10 cellular contexts compared by ENCODE assay signal in the genomic region with DNA sequence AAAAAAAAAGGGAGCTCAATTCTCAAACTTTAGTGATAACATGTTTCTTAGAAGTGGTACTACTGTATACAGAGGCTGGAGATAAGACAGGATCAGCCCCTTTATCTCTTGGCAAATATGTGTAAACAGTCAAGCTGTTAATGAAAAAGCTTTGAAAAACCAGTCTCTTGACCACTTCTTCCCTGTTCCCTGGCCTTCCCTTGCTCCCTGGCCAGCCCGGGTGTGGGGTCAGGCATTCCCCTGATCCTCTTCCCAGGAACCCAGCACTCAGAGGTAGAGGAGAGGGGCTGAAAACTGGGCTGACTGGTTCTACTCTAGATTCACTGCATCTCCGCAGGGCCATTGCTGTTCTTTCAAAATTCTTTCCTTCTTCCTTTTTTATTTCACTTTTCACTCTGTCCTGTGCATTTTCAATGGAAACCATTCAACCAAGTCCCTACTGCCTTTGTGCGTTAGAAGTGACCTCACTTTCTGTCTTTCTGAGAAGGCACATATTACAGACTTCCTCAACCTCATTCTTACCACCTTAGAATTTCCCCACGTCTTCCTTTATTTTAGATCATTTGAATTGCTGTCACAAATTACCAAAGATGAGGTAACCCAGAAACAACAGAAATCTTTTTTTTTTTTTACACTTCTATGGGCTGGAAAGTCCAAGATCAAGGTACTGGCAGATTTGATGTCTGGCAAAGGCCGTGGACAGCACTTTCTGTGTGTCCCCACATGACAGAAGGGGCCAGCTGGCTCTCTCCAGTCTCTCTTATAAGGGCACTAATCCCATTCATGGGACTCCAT. TPM values are rescaled to one million over a fixed set of nuclear protein-coding genes. Genes with fewer than 3 reads are reported as not detected.
DNase-seq lines count a peak whose midpoint lies in the region; ATAC-seq, FAIRE-seq and TF ChIP-seq lines count a peak whose summit lies in the region.
"Had no signal": no experiment of that assay in that cellular context is flagged by ENCODE, and none has a peak within 500 bp of the region (broad histone marks: within the 10 kb centered on the region; RNA-seq: fewer than 3 reads in every experiment).

No MANE protein-coding gene starts in this region.

- H3K4me3 ChIP-seq in CD8-positive, alpha-beta memory T cell (ENCODE audit: low read length): peak overlapping the region; percentile 4
- no peak overlapping the region for H3K4me3 ChIP-seq in psoas muscle
- no peak overlapping the region for H3K4me3 ChIP-seq in ascending aorta

- TF ChIP-seq CTCF in psoas muscle (IDR thresholded peaks at IDR 0.05) (no peak), ascending aorta (IDR thresholded peaks at IDR 0.05) (no peak)

- CTCF ChIA-PET in CD8-positive, alpha-beta memory T cell (lab: Charles Lee): interaction anchor here (1.6 kb wide), 1 partner anchor 112 kb away, joined by 4 read pairs; no protein-coding TSS in a partner anchor

- POLR2A ChIA-PET in CD8-positive, alpha-beta memory T cell (lab: Charles Lee): interaction anchor here (0.5 kb wide), 1 partner anchor 1115 kb away, joined by 6 read pairs; no protein-coding TSS in a partner anchor

- H3K27ac ChIP-seq in CD8-positive, alpha-beta memory T cell (ENCODE audit: low read depth, low read length): peak overlapping the region; percentile 28
- H3K27ac ChIP-seq in psoas muscle (no peak overlapping the region), ascending aorta (no peak overlapping the region)
- H3K27ac ChIP-seq: KMS-11 had no signal

- H3K36me3 ChIP-seq in CD8-positive, alpha-beta memory T cell (ENCODE audit: insufficient read depth, low read length): no peaks in the 10 kb centered on the region
- no peaks in the 10 kb centered on the region for H3K36me3 ChIP-seq in psoas muscle (ENCODE audit: insufficient read depth in 1 of 2, low read depth in 1 of 2)
- no peaks in the 10 kb centered on the region for H3K36me3 ChIP-seq in ascending aorta

- peak overlapping the region in 1 of 7 donors; percentile 8 for H3K4me3 Mint-ChIP-seq in CD8-positive, alpha-beta memory T cell
- no peak overlapping the region for H3K4me3 Mint-ChIP-seq in effector memory CD8-positive, alpha-beta T cell

- no peaks in the 10 kb centered on the region for H3K27me3 Mint-ChIP-seq in CD8-positive, alpha-beta memory T cell
- H3K27me3 Mint-ChIP-seq in effector memory CD8-positive, alpha-beta T cell: no peaks in the 10 kb centered on the region

- H3K27me3 ChIP-seq in CD8-positive, alpha-beta memory T cell (ENCODE audit: insufficient read depth, low read length, poor library complexity, severe bottlenecking): no peaks in the 10 kb centered on the region
- H3K27me3 ChIP-seq in psoas muscle (ENCODE audit: insufficient read depth in 3 of 3, low read length in 2 of 3): peaks cover 0 to 4% (median 0%) of the 10 kb centered on the region in 3 donors
- no peaks in the 10 kb centered on the region for H3K27me3 ChIP-seq in ascending aorta

- H3K9me3 Mint-ChIP-seq in CD8-positive, alpha-beta memory T cell: no peaks in the 10 kb centered on the region
- H3K9me3 Mint-ChIP-seq in effector memory CD8-positive, alpha-beta T cell: no peaks in the 10 kb centered on the region

- 56 to 62% (median 61%) methylated on average over 5 of the region's 5 CpGs for WGBS in psoas muscle, 3 donors

- peak; percentile 40 for ATAC-seq in HG03196 (IDR thresholded peaks at IDR 0.05; ENCODE audit: unreplicated experiment)
- peak; percentile 62 for ATAC-seq in effector memory CD8-positive, alpha-beta T cell (replicated peaks)
- no peak for ATAC-seq in psoas muscle

- H3K27ac Mint-ChIP-seq in CD8-positive, alpha-beta memory T cell: no peak overlapping the region
- H3K27ac Mint-ChIP-seq in effector memory CD8-positive, alpha-beta T cell: no peak overlapping the region

- peaks cover 0 to 17% (median 0%) of the 10 kb centered on the region in 3 donors for H3K36me3 Mint-ChIP-seq in CD8-positive, alpha-beta memory T cell
- peaks cover 17% of the 10 kb centered on the region for H3K36me3 Mint-ChIP-seq in effector memory CD8-positive, alpha-beta T cell (ENCODE audit: insufficient read depth)

- peak; percentile 97 for FAIRE-seq in GM19239 (lab: Jason Lieb, UNC)

- peak in 4 of 5 donors; percentile 32 to 64 (median 48) for DNase-seq in CD8-positive, alpha-beta memory T cell
- DNase-seq in GM19239 (ENCODE audit: insufficient read length, low spot score) (no peak), psoas muscle (no peak), NCI-H774 (lab: John Stamatoyannopoulos, UW) (no peak), AML-193 (lab: John Stamatoyannopoulos, UW) (no peak), ascending aorta (ENCODE audit: low spot score in 2 of 2) (no peak)
- no peak for DNase-seq in effector memory CD8-positive, alpha-beta T cell
- DNase-seq: hippocampal formation had no signal

- H3K4me1 ChIP-seq in CD8-positive, alpha-beta memory T cell (ENCODE audit: insufficient read depth, low read length): peaks cover 80% of the 10 kb centered on the region
- H3K4me1 ChIP-seq in psoas muscle (no peaks in the 10 kb centered on the region), ascending aorta (no peaks in the 10 kb centered on the region)

- intact Hi-C loops in psoas muscle (cut with DNase I) (no loop called here), ascending aorta (cut with DNase I) (no loop called here)

- H3K4me1 Mint-ChIP-seq in CD8-positive, alpha-beta memory T cell: peaks cover under 1 to 33% (median 15%) of the 10 kb centered on the region in 3 donors
- peaks cover 28 to 31% of the 10 kb centered on the region in 2 donors for H3K4me1 Mint-ChIP-seq in effector memory CD8-positive, alpha-beta T cell (ENCODE audit: low read depth in 2 of 2)

- no peaks in the 10 kb centered on the region for H3K9me3 ChIP-seq in CD8-positive, alpha-beta memory T cell (ENCODE audit: low read length)
- H3K9me3 ChIP-seq in psoas muscle (no peaks in the 10 kb centered on the region), ascending aorta (no peaks in the 10 kb centered on the region)

RNA-seq across cellular contexts. Expression of a gene that starts 5.7 kb away (rescaled TPM):
- total RNA-seq in CD8-positive, alpha-beta memory T cell: 100 to 1,000 TPM; 106 to 112 TPM
- polyA plus RNA-seq in CD8-positive, alpha-beta memory T cell: 218 TPM
- total RNA-seq in psoas muscle: 1 to 10 TPM; 2.1 to 8.2 (median 5.3) TPM
- polyA plus RNA-seq in psoas muscle: 1 to 10 TPM; 1.4 to 1.7 (median 1.6) TPM
- 11.4 TPM for total RNA-seq in ascending aorta

Comparison
In these comparisons a context has a peak if more than half of its experiments do, and no peak if none do; other contexts are left out.
1. DNase-seq: peak in CD8-positive, alpha-beta memory T cell (4 of 5); none in GM19239 (single experiment), effector memory CD8-positive, alpha-beta T cell (0 of 3), psoas muscle (0 of 2), NCI-H774 (single experiment), AML-193 (0 of 2) and ascending aorta (0 of 2).
2. ATAC-seq: peak in HG03196 (single experiment) and effector memory CD8-positive, alpha-beta T cell (single experiment); none in psoas muscle (0 of 4).